Comparison of ENCODE assay signal across 9 cellular contexts in genomic region chr18:62869327-62869726, GRCh38.
A peak's percentile ranks its signal among the peaks of the same experiment; 100 is the strongest.
DNase-seq lines count a peak whose midpoint lies in the region; ATAC-seq, FAIRE-seq and TF ChIP-seq lines count a peak whose summit lies in the region.
"Had no signal": no experiment of that assay in that cellular context is flagged by ENCODE, and none has a peak within 500 bp of the region (broad histone marks: within the 10 kb centered on the region; RNA-seq: fewer than 3 reads in every experiment).

No MANE protein-coding gene starts in this region.

- H3K27ac Mint-ChIP-seq in activated CD4-positive, alpha-beta T cell treated with anti-CD3 and anti-CD28 coated beads for 36 hours: peak overlapping the region; percentile 84
- H3K27ac Mint-ChIP-seq in activated CD8-positive, alpha-beta T cell treated with anti-CD3 and anti-CD28 coated beads for 36 hours: peak overlapping the region; percentile 92
- H3K27ac Mint-ChIP-seq in stimulated activated memory B cell treated with anti-CD40 and anti-IgM and Interleukin-4, amounts not matched to agents 10 μg/mL and 1 μg/mL and 100 μg/mL, for 72 hours: peak overlapping the region; percentile 88

- TF ChIP-seq POLR2A in H54 (IDR thresholded peaks at IDR 0.05; ENCODE audit: low read depth, low read length): no peak

- H3F3A ChIP-seq in SK-N-SH (replicated peaks; ENCODE audit: insufficient read depth): no peaks in the 10 kb centered on the region

- TF ChIP-seq CTCF in activated CD8-positive, alpha-beta T cell treated with anti-CD3 and anti-CD28 coated beads for 36 hours (IDR thresholded peaks at IDR 0.05): no peak
- no peak for TF ChIP-seq CTCF in SK-N-SH (IDR thresholded peaks at IDR 0.05)

- H3K27me3 Mint-ChIP-seq in activated CD4-positive, alpha-beta T cell treated with anti-CD3 and anti-CD28 coated beads for 36 hours: no peaks in the 10 kb centered on the region
- no peaks in the 10 kb centered on the region for H3K27me3 Mint-ChIP-seq in activated CD8-positive, alpha-beta T cell treated with anti-CD3 and anti-CD28 coated beads for 36 hours
- H3K27me3 Mint-ChIP-seq in stimulated activated memory B cell treated with anti-CD40 and anti-IgM and Interleukin-4, amounts not matched to agents 10 μg/mL and 1 μg/mL and 100 μg/mL, for 72 hours: no peaks in the 10 kb centered on the region

- no peaks in the 10 kb centered on the region for H3K36me3 Mint-ChIP-seq in activated CD4-positive, alpha-beta T cell treated with anti-CD3 and anti-CD28 coated beads for 36 hours (ENCODE audit: low read depth)
- H3K36me3 Mint-ChIP-seq in activated CD8-positive, alpha-beta T cell treated with anti-CD3 and anti-CD28 coated beads for 36 hours (ENCODE audit: low read depth): no peaks in the 10 kb centered on the region
- H3K36me3 Mint-ChIP-seq in stimulated activated memory B cell treated with anti-CD40 and anti-IgM and Interleukin-4, amounts not matched to agents 10 μg/mL and 1 μg/mL and 100 μg/mL, for 72 hours: peaks cover 4% of the 10 kb centered on the region

- CTCF ChIA-PET in activated CD4-positive, alpha-beta T cell treated with anti-CD3 and anti-CD28 coated beads for 36 hours (lab: Charles Lee): interaction anchor here (1.1 kb wide), 2 partner anchors 11 to 34 kb away, joined by 3 read pairs; no protein-coding TSS in a partner anchor
- CTCF ChIA-PET in activated CD8-positive, alpha-beta T cell treated with anti-CD3 and anti-CD28 coated beads for 36 hours (lab: Charles Lee): no interaction called here
- CTCF ChIA-PET in SK-N-SH (lab: Yijun Ruan, JAX): interaction anchor here (0.7 kb wide), 1 partner anchor 55 kb away, joined by 3 read pairs; no protein-coding TSS in a partner anchor

- H3K4me1 Mint-ChIP-seq in activated CD4-positive, alpha-beta T cell treated with anti-CD3 and anti-CD28 coated beads for 36 hours: peaks cover 14% of the 10 kb centered on the region
- peaks cover 23% of the 10 kb centered on the region for H3K4me1 Mint-ChIP-seq in activated CD8-positive, alpha-beta T cell treated with anti-CD3 and anti-CD28 coated beads for 36 hours (ENCODE audit: low read depth)
- H3K4me1 Mint-ChIP-seq in stimulated activated memory B cell treated with anti-CD40 and anti-IgM and Interleukin-4, amounts not matched to agents 10 μg/mL and 1 μg/mL and 100 μg/mL, for 72 hours: peaks cover 10% of the 10 kb centered on the region

- H3K27me3 ChIP-seq in SK-N-SH (ENCODE audit: insufficient read depth): no peaks in the 10 kb centered on the region

- no peak for TF ChIP-seq RAD21 in SK-N-SH (IDR thresholded peaks at IDR 0.05; ENCODE audit: low read length)

- H2AFZ ChIP-seq in SK-N-SH (ENCODE audit: low read depth): no peak overlapping the region

- no peaks in the 10 kb centered on the region for H3K9me3 Mint-ChIP-seq in activated CD4-positive, alpha-beta T cell treated with anti-CD3 and anti-CD28 coated beads for 36 hours (ENCODE audit: low read depth)
- no peaks in the 10 kb centered on the region for H3K9me3 Mint-ChIP-seq in activated CD8-positive, alpha-beta T cell treated with anti-CD3 and anti-CD28 coated beads for 36 hours
- no peaks in the 10 kb centered on the region for H3K9me3 Mint-ChIP-seq in stimulated activated memory B cell treated with anti-CD40 and anti-IgM and Interleukin-4, amounts not matched to agents 10 μg/mL and 1 μg/mL and 100 μg/mL, for 72 hours

- H3K4me3 ChIP-seq in SK-N-SH (ENCODE audit: low read depth in 2 of 2, low read length in 1 of 2): no peak overlapping the region

- H3K4me3 Mint-ChIP-seq in activated CD4-positive, alpha-beta T cell treated with anti-CD3 and anti-CD28 coated beads for 36 hours: peak overlapping the region; percentile 66
- peak overlapping the region; percentile 73 for H3K4me3 Mint-ChIP-seq in activated CD8-positive, alpha-beta T cell treated with anti-CD3 and anti-CD28 coated beads for 36 hours
- H3K4me3 Mint-ChIP-seq in stimulated activated memory B cell treated with anti-CD40 and anti-IgM and Interleukin-4, amounts not matched to agents 10 μg/mL and 1 μg/mL and 100 μg/mL, for 72 hours: peak overlapping the region; percentile 64

- no peaks in the 10 kb centered on the region for H3K36me3 ChIP-seq in SK-N-SH (replicated peaks in 1 of 2; ENCODE audit: control insufficient read depth in 1 of 2, insufficient read depth in 2 of 2, low read length in 1 of 2)

- intact Hi-C loops in activated CD4-positive, alpha-beta T cell treated with anti-CD3 and anti-CD28 coated beads for 36 hours (cut with DNase I, micrococcal nuclease): no loop called here
- intact Hi-C loops in activated CD8-positive, alpha-beta T cell treated with anti-CD3 and anti-CD28 coated beads for 36 hours (cut with micrococcal nuclease): no loop called here
- intact Hi-C loops in left cardiac atrium (cut with DNase I): no loop called here

- ATAC-seq in activated CD4-positive, alpha-beta T cell treated with anti-CD3 and anti-CD28 coated beads for 36 hours: peak; percentile 53
- ATAC-seq in HG02852 (IDR thresholded peaks at IDR 0.05; ENCODE audit: unreplicated experiment): peak; percentile 62
- peak; percentile 73 for ATAC-seq in activated CD8-positive, alpha-beta T cell treated with anti-CD3 and anti-CD28 coated beads for 36 hours
- peak; percentile 31 for ATAC-seq in stimulated activated memory B cell treated with anti-CD40 and anti-IgM and Interleukin-4, amounts not matched to agents 10 μg/mL and 1 μg/mL and 100 μg/mL, for 72 hours
- no peak for ATAC-seq in left cardiac atrium

- no peaks in the 10 kb centered on the region for H3K79me2 ChIP-seq in SK-N-SH (ENCODE audit: insufficient read depth)

- no peak overlapping the region for H3K27ac ChIP-seq in SK-N-SH (ENCODE audit: low read depth in 2 of 2, low read length in 1 of 2)

- DNase-seq in activated CD4-positive, alpha-beta T cell treated with anti-CD3 and anti-CD28 coated beads for 36 hours: no peak
- no peak for DNase-seq in activated CD4-positive, alpha-beta T cell treated with anti-CD3 and anti-CD28 coated beads, Interleukin-2, amount 50 U/mL, for 4 hours
- no peak for DNase-seq in activated CD8-positive, alpha-beta T cell treated with anti-CD3 and anti-CD28 coated beads for 36 hours
- DNase-seq in H54 (ENCODE audit: insufficient read length, low spot score) (no peak), SK-N-SH (no peak), left cardiac atrium (no peak)

- no peak overlapping the region for H3K4me2 ChIP-seq in SK-N-SH

- H3K9ac ChIP-seq in SK-N-SH: no peak overlapping the region

- no peak for TF ChIP-seq EP300 in SK-N-SH (IDR thresholded peaks at IDR 0.05; ENCODE audit: borderline replicate concordance in 1 of 2, low read depth in 1 of 2, low read length in 1 of 2)

- no peaks in the 10 kb centered on the region for H4K20me1 ChIP-seq in SK-N-SH (ENCODE audit: insufficient read depth)

- no peaks in the 10 kb centered on the region for H3K4me1 ChIP-seq in SK-N-SH (ENCODE audit: control insufficient read depth in 1 of 2, insufficient read depth in 2 of 2, low read depth in 1 of 2, low read length in 1 of 2)

- FAIRE-seq in H54 (lab: Jason Lieb, UNC): no peak
- FAIRE-seq: A204.1 had no signal

- no peaks in the 10 kb centered on the region for H3K9me2 ChIP-seq in SK-N-SH

- POLR2A ChIA-PET in activated CD4-positive, alpha-beta T cell treated with anti-CD3 and anti-CD28 coated beads for 36 hours (lab: Charles Lee): no interaction called here
- POLR2A ChIA-PET in activated CD8-positive, alpha-beta T cell treated with anti-CD3 and anti-CD28 coated beads for 36 hours (lab: Charles Lee): no interaction called here
- POLR2A ChIA-PET in SK-N-SH (lab: Yijun Ruan, JAX): no interaction called here

- H3K9me3 ChIP-seq in SK-N-SH: no peaks in the 10 kb centered on the region

TF ChIP-seq in SK-N-SH, 30 proteins besides CTCF, POLR2A, EP300 and RAD21:
- TF ChIP-seq USF2 (IDR thresholded peaks at IDR 0.05; ENCODE audit: borderline replicate concordance, low read depth, low read length) (no peak), CHD2 (IDR thresholded peaks at IDR 0.05; ENCODE audit: low read length, partially characterized antibody) (no peak), JUND (IDR thresholded peaks at IDR 0.05) (no peak), IRF3 (IDR thresholded peaks at IDR 0.05; ENCODE audit: low read depth, low read length) (no peak)

Comparison
In these comparisons a context has a peak if more than half of its experiments do, and no peak if none do; other contexts are left out.
1. ATAC-seq: peak in activated CD4-positive, alpha-beta T cell treated with anti-CD3 and anti-CD28 coated beads for 36 hours (single experiment), HG02852 (single experiment), activated CD8-positive, alpha-beta T cell treated with anti-CD3 and anti-CD28 coated beads for 36 hours (single experiment) and stimulated activated memory B cell treated with anti-CD40 and anti-IgM and Interleukin-4, amounts not matched to agents 10 μg/mL and 1 μg/mL and 100 μg/mL, for 72 hours (single experiment); none in left cardiac atrium (0 of 2).
2. Peak in every context shown above with its lines, with median percentiles within 50 percentile points of each other: H3K27ac Mint-ChIP-seq and H3K4me3 Mint-ChIP-seq.